ENCODE assay signal across 21 cellular contexts in genomic region chr9:4576448-4576847, GRCh38.
DNase-seq lines count a peak whose midpoint lies in the region; ATAC-seq and TF ChIP-seq lines count a peak whose summit lies in the region.
"Had no signal": no experiment of that assay in that cellular context is flagged by ENCODE, and none has a peak within 500 bp of the region (broad histone marks: within the 10 kb centered on the region; RNA-seq: fewer than 3 reads in every experiment).

No MANE protein-coding gene starts in this region.

- H3K36me3 ChIP-seq in right lobe of liver (peaks cover 0 to 15% (median 5%) of the 10 kb centered on the region in 4 donors), gastrocnemius medialis (no peaks in the 10 kb centered on the region)
- H3K36me3 ChIP-seq: BLaER1, HAP-1 had no signal

- H3K4me1 ChIP-seq in right cardiac atrium (ENCODE audit: control insufficient read depth, insufficient read depth, low read length), result peaks cover 4% of the 10 kb centered on the region
- H3K4me1 ChIP-seq in right lobe of liver, result peaks cover 0 to 61% (median 21%) of the 10 kb centered on the region in 4 donors
- peaks cover 8 to 11% of the 10 kb centered on the region in 2 donors for H3K4me1 ChIP-seq in gastrocnemius medialis
- H3K4me1 ChIP-seq: BLaER1 had no signal

- DNase-seq in Right ventricle myocardium inferior (ENCODE audit: missing footprints), result no peak
- DNase-seq in cardiac septum (ENCODE audit: low spot score), result no peak
- DNase-seq in left ventricle myocardium superior, result no peak
- DNase-seq in right cardiac atrium, result no peak
- no peak for DNase-seq in right lobe of liver
- peak; percentile 45 to 72 for DNase-seq in gastrocnemius medialis
- no peak for DNase-seq in COLO668 (lab: John Stamatoyannopoulos, UW; ENCODE audit: unreplicated experiment)
- DNase-seq: CD4-positive, CD25-positive, alpha-beta regulatory T cell; CD8-positive, alpha-beta T cell; DMS 273 treated with DMSO at 0.1 percent for 48 hours; DMS79; EL; GDM1; GOT3; HFFc6 had no signal

- in situ Hi-C loops in gastrocnemius medialis (cut with MboI; ENCODE audit: low sequenced_read_pairs in 4 of 4), result no loop called here

- H3K27ac ChIP-seq in right cardiac atrium (ENCODE audit: low read length) (no peak overlapping the region), right lobe of liver (peak overlapping the region in 2 of 3 donors; percentile 76 to 84), gastrocnemius medialis (peak overlapping the region; percentile 27 to 72 (median 56))
- H3K27ac ChIP-seq: 22Rv1, BLaER1, C4-2B had no signal

- intact Hi-C loops in Right ventricle myocardium inferior (cut with DNase I), result no loop called here
- intact Hi-C loops in cardiac septum (cut with DNase I), result no loop called here
- intact Hi-C loops in left ventricle myocardium superior (cut with micrococcal nuclease), result no loop called here
- intact Hi-C loops in right cardiac atrium (cut with DNase I), result no loop called here
- intact Hi-C loops in right lobe of liver (cut with DNase I), result no loop called here
- intact Hi-C loops in gastrocnemius medialis (cut with DNase I; ENCODE audit: low total_unique reads), result no loop called here

- TF ChIP-seq CTCF in right lobe of liver (IDR thresholded peaks at IDR 0.05), result no peak
- peak in 1 of 5 experiments; percentile 14 for TF ChIP-seq CTCF in gastrocnemius medialis (IDR thresholded peaks at IDR 0.05 in 4 of 5, conservative IDR thresholded peaks at IDR 0.05 in 1 of 5)

- H3K4me3 ChIP-seq in right cardiac atrium (ENCODE audit: low read length), result no peak overlapping the region
- H3K4me3 ChIP-seq in right lobe of liver, result no peak overlapping the region
- H3K4me3 ChIP-seq in gastrocnemius medialis, result no peak overlapping the region
- H3K4me3 ChIP-seq: BLaER1, GM12878, HAP-1 had no signal

- no peaks in the 10 kb centered on the region for H3K27me3 ChIP-seq in right cardiac atrium (ENCODE audit: control insufficient read depth, insufficient read depth)
- no peaks in the 10 kb centered on the region for H3K27me3 ChIP-seq in right lobe of liver
- no peaks in the 10 kb centered on the region for H3K27me3 ChIP-seq in gastrocnemius medialis
- H3K27me3 ChIP-seq: BLaER1 had no signal

- ATAC-seq in Right ventricle myocardium inferior (peak; percentile 26), left ventricle myocardium superior (peak; percentile 60), right cardiac atrium (no peak), right lobe of liver (no peak), gastrocnemius medialis (peak; percentile 96 to 99), GM19395 (IDR thresholded peaks at IDR 0.05; ENCODE audit: unreplicated experiment) (no peak)
- ATAC-seq: CD8-positive, alpha-beta T cell; GM12878 had no signal

- H3K9me3 ChIP-seq in right cardiac atrium (ENCODE audit: control insufficient read depth, low read length) (no peaks in the 10 kb centered on the region), right lobe of liver (no peaks in the 10 kb centered on the region), gastrocnemius medialis (no peaks in the 10 kb centered on the region)
- H3K9me3 ChIP-seq: BLaER1, HAP-1 had no signal

- WGBS in right cardiac atrium, result 75% methylated on average over 8 of the region's 8 CpGs
- 91% methylated on average over 8 of the region's 8 CpGs for WGBS in right lobe of liver (ENCODE audit: insufficient coverage, low coverage, low lambda C conversion rate, missing lambda C conversion rate)

- no peak for TF ChIP-seq POLR2A in right lobe of liver (IDR thresholded peaks at IDR 0.05)
- TF ChIP-seq POLR2A in gastrocnemius medialis (IDR thresholded peaks at IDR 0.05), result no peak

Comparison
In these comparisons a context has a peak if more than half of its experiments do, and no peak if none do; other contexts are left out.
1. ATAC-seq: peak in Right ventricle myocardium inferior (single experiment), left ventricle myocardium superior (single experiment) and gastrocnemius medialis (2 of 2); none in right cardiac atrium (0 of 2), right lobe of liver (0 of 4) and GM19395 (single experiment).
2. DNase-seq: peak in gastrocnemius medialis (2 of 2); none in Right ventricle myocardium inferior (single experiment), cardiac septum (single experiment), left ventricle myocardium superior (single experiment), right cardiac atrium (0 of 3), right lobe of liver (0 of 3) and COLO668 (single experiment).